In genomic region chr1:169909499-169909898, GRCh38 we compare ENCODE assay signal across 14 cellular contexts. TPM values are rescaled to one million over a fixed set of nuclear protein-coding genes. Genes with fewer than 3 reads are reported as not detected.
DNase-seq lines count a peak whose midpoint lies in the region; ATAC-seq lines count a peak whose summit lies in the region.
"Had no signal": no experiment of that assay in that cellular context is flagged by ENCODE, and none has a peak within 500 bp of the region (broad histone marks: within the 10 kb centered on the region; RNA-seq: fewer than 3 reads in every experiment).

No MANE protein-coding gene starts in this region.

- no peaks in the 10 kb centered on the region for H3K36me3 Mint-ChIP-seq in CD4-positive, alpha-beta memory T cell
- H3K36me3 Mint-ChIP-seq in CD8-positive, alpha-beta memory T cell = peaks cover 0 to 8% (median 0%) of the 10 kb centered on the region in 3 donors
- no peaks in the 10 kb centered on the region for H3K36me3 Mint-ChIP-seq in activated T-helper 1 cell treated with anti-CD3 and anti-CD28 coated beads, Interleukin-12 subunit alpha, Interleukin-12 subunit beta, Interleukin-2, Interleukin-4 antibody, amounts not matched to agents 30 ng/mL and 10 ng/mL and 1 ng/mL, durations not matched to agents 14 hours and 24 hours and 36 hours (ENCODE audit: low read depth)
- H3K36me3 Mint-ChIP-seq in effector memory CD8-positive, alpha-beta T cell (ENCODE audit: insufficient read depth) = no peaks in the 10 kb centered on the region

- CTCF ChIA-PET in CD4-positive, alpha-beta memory T cell (lab: Charles Lee; ENCODE audit: partially characterized antibody) = interaction anchor here (1.1 to 1.5 kb wide), 2 partner anchors 16 to 19 kb away, joined by 4 read pairs; partner anchors contain the start of gene SCYL3
- CTCF ChIA-PET in CD8-positive, alpha-beta memory T cell (lab: Charles Lee) = no interaction called here

- intact Hi-C loops in CD4-positive, alpha-beta memory T cell (cut with micrococcal nuclease) = loop anchor here (2.0 kb wide), 1 partner anchor 19 kb away; no protein-coding TSS in a partner anchor
- intact Hi-C loops in activated T-helper 1 cell treated with anti-CD3 and anti-CD28 coated beads, Interleukin-12 subunit alpha, Interleukin-12 subunit beta, Interleukin-2, Interleukin-4 antibody, amounts not matched to agents 30 ng/mL and 10 ng/mL and 1 ng/mL, durations not matched to agents 14 hours and 24 hours and 36 hours (cut with micrococcal nuclease) = no loop called here

- peaks cover 0 to 5% (median 2%) of the 10 kb centered on the region in 8 donors for H3K9me3 Mint-ChIP-seq in CD4-positive, alpha-beta memory T cell
- peaks cover 0 to 6% (median 4%) of the 10 kb centered on the region in 5 donors for H3K9me3 Mint-ChIP-seq in CD8-positive, alpha-beta memory T cell
- peaks cover 8% of the 10 kb centered on the region for H3K9me3 Mint-ChIP-seq in activated T-helper 1 cell treated with anti-CD3 and anti-CD28 coated beads, Interleukin-12 subunit alpha, Interleukin-12 subunit beta, Interleukin-2, Interleukin-4 antibody, amounts not matched to agents 30 ng/mL and 10 ng/mL and 1 ng/mL, durations not matched to agents 14 hours and 24 hours and 36 hours
- no peaks in the 10 kb centered on the region for H3K9me3 Mint-ChIP-seq in effector memory CD8-positive, alpha-beta T cell

- peak; percentile 38 for ATAC-seq in effector memory CD8-positive, alpha-beta T cell (replicated peaks)
- ATAC-seq: A549 had no signal

- no peak overlapping the region for H3K4me3 ChIP-seq in CD4-positive, alpha-beta memory T cell (ENCODE audit: low read length in 2 of 2)
- H3K4me3 ChIP-seq in CD8-positive, alpha-beta memory T cell (ENCODE audit: low read length) = no peak overlapping the region
- H3K4me3 ChIP-seq: A549, HAP-1 had no signal

- H3K27ac ChIP-seq in CD4-positive, alpha-beta memory T cell (ENCODE audit: low read depth, low read length) = peak overlapping the region; percentile 31
- no peak overlapping the region for H3K27ac ChIP-seq in CD8-positive, alpha-beta memory T cell (ENCODE audit: low read depth, low read length)
- H3K27ac ChIP-seq: A549, C4-2B had no signal

- peaks cover 7 to 24% (median 16%) of the 10 kb centered on the region in 4 donors for H3K4me1 Mint-ChIP-seq in CD4-positive, alpha-beta memory T cell
- peaks cover 14 to 27% (median 15%) of the 10 kb centered on the region in 3 donors for H3K4me1 Mint-ChIP-seq in CD8-positive, alpha-beta memory T cell
- H3K4me1 Mint-ChIP-seq in activated T-helper 1 cell treated with anti-CD3 and anti-CD28 coated beads, Interleukin-12 subunit alpha, Interleukin-12 subunit beta, Interleukin-2, Interleukin-4 antibody, amounts not matched to agents 30 ng/mL and 10 ng/mL and 1 ng/mL, durations not matched to agents 14 hours and 24 hours and 36 hours (ENCODE audit: low read depth) = peaks cover 24% of the 10 kb centered on the region
- peaks cover 4 to 7% of the 10 kb centered on the region in 2 donors for H3K4me1 Mint-ChIP-seq in effector memory CD8-positive, alpha-beta T cell (ENCODE audit: low read depth in 2 of 2)

- POLR2A ChIA-PET in CD4-positive, alpha-beta memory T cell (lab: Charles Lee; ENCODE audit: partially characterized antibody) = interaction anchor here (1.6 to 5.1 kb wide), 2 partner anchors 17 to 165 kb away, joined by 5 to 59 read pairs; partner anchors contain the start of genes KIFAP3 and SCYL3
- POLR2A ChIA-PET in CD8-positive, alpha-beta memory T cell (lab: Charles Lee) = interaction anchor here (1.6 kb wide), 1 partner anchor 16 kb away, joined by 5 read pairs; the partner anchor contains the start of gene SCYL3

- peaks cover 16% of the 10 kb centered on the region for H3K4me1 ChIP-seq in CD4-positive, alpha-beta memory T cell (ENCODE audit: insufficient read depth, low read length)
- H3K4me1 ChIP-seq in CD8-positive, alpha-beta memory T cell (ENCODE audit: insufficient read depth, low read length) = no peaks in the 10 kb centered on the region
- H3K4me1 ChIP-seq: BE2C, HAP-1 had no signal

- H3K27me3 ChIP-seq in CD4-positive, alpha-beta memory T cell (ENCODE audit: insufficient read depth, low read length) = no peaks in the 10 kb centered on the region
- H3K27me3 ChIP-seq in CD8-positive, alpha-beta memory T cell (ENCODE audit: insufficient read depth, low read length, poor library complexity, severe bottlenecking) = no peaks in the 10 kb centered on the region
- H3K27me3 ChIP-seq: BE2C had no signal

- no peaks in the 10 kb centered on the region for H3K9me3 ChIP-seq in CD4-positive, alpha-beta memory T cell (ENCODE audit: control insufficient read depth in 1 of 2, low read length in 2 of 2)
- H3K9me3 ChIP-seq in CD8-positive, alpha-beta memory T cell (ENCODE audit: low read length) = no peaks in the 10 kb centered on the region
- H3K9me3 ChIP-seq: A549, BE2C, HAP-1 had no signal

- H3K36me3 ChIP-seq in CD4-positive, alpha-beta memory T cell (ENCODE audit: insufficient read depth, low read length) = no peaks in the 10 kb centered on the region
- no peaks in the 10 kb centered on the region for H3K36me3 ChIP-seq in CD8-positive, alpha-beta memory T cell (ENCODE audit: insufficient read depth, low read length)
- H3K36me3 ChIP-seq: BE2C, HAP-1 had no signal

- H3K27ac Mint-ChIP-seq in CD4-positive, alpha-beta memory T cell = peak overlapping the region in 6 of 7 donors; percentile 5 to 94 (median 84)
- H3K27ac Mint-ChIP-seq in CD8-positive, alpha-beta memory T cell = peak overlapping the region in 7 of 8 donors; percentile 72 to 93 (median 81)
- peak overlapping the region; percentile 52 for H3K27ac Mint-ChIP-seq in activated T-helper 1 cell treated with anti-CD3 and anti-CD28 coated beads, Interleukin-12 subunit alpha, Interleukin-12 subunit beta, Interleukin-2, Interleukin-4 antibody, amounts not matched to agents 30 ng/mL and 10 ng/mL and 1 ng/mL, durations not matched to agents 14 hours and 24 hours and 36 hours
- H3K27ac Mint-ChIP-seq in effector memory CD8-positive, alpha-beta T cell = peak overlapping the region in 1 of 2 donors; percentile 91

- no peak for DNase-seq in CD4-positive, alpha-beta memory T cell
- no peak for DNase-seq in CD8-positive, alpha-beta memory T cell
- no peak for DNase-seq in activated T-helper 1 cell treated with anti-CD3 and anti-CD28 coated beads, Interleukin-12 subunit alpha, Interleukin-12 subunit beta, Interleukin-2, Interleukin-4 antibody, amounts not matched to agents 30 ng/mL and 10 ng/mL and 1 ng/mL, durations not matched to agents 14 hours and 24 hours and 36 hours (ENCODE audit: low spot score)
- no peak for DNase-seq in effector memory CD8-positive, alpha-beta T cell
- DNase-seq in COLO668 (lab: John Stamatoyannopoulos, UW; ENCODE audit: unreplicated experiment) (no peak), foreskin melanocyte (no peak), NCI-H1417 (lab: John Stamatoyannopoulos, UW) (no peak)
- DNase-seq: BE2C, Calu3, DMS 273 treated with DMSO at 0.1 percent for 48 hours, IMR-90 had no signal

- no peak overlapping the region for H3K4me3 Mint-ChIP-seq in CD4-positive, alpha-beta memory T cell
- no peak overlapping the region for H3K4me3 Mint-ChIP-seq in CD8-positive, alpha-beta memory T cell
- no peak overlapping the region for H3K4me3 Mint-ChIP-seq in activated T-helper 1 cell treated with anti-CD3 and anti-CD28 coated beads, Interleukin-12 subunit alpha, Interleukin-12 subunit beta, Interleukin-2, Interleukin-4 antibody, amounts not matched to agents 30 ng/mL and 10 ng/mL and 1 ng/mL, durations not matched to agents 14 hours and 24 hours and 36 hours
- H3K4me3 Mint-ChIP-seq in effector memory CD8-positive, alpha-beta T cell = no peak overlapping the region

- H3K27me3 Mint-ChIP-seq in CD4-positive, alpha-beta memory T cell = no peaks in the 10 kb centered on the region
- peaks cover 0 to 3% of the 10 kb centered on the region in 2 donors for H3K27me3 Mint-ChIP-seq in CD8-positive, alpha-beta memory T cell
- no peaks in the 10 kb centered on the region for H3K27me3 Mint-ChIP-seq in activated T-helper 1 cell treated with anti-CD3 and anti-CD28 coated beads, Interleukin-12 subunit alpha, Interleukin-12 subunit beta, Interleukin-2, Interleukin-4 antibody, amounts not matched to agents 30 ng/mL and 10 ng/mL and 1 ng/mL, durations not matched to agents 14 hours and 24 hours and 36 hours (ENCODE audit: insufficient read depth)
- H3K27me3 Mint-ChIP-seq in effector memory CD8-positive, alpha-beta T cell = no peaks in the 10 kb centered on the region

RNA-seq across cellular contexts. Expression of gene SCYL3, which starts 15.8 kb away (rescaled TPM):
- total RNA-seq in CD4-positive, alpha-beta memory T cell = 10 to 100 TPM; 23.5 to 24.3 TPM
- 10 to 100 TPM; 14.4 to 15.7 TPM for polyA plus RNA-seq in CD4-positive, alpha-beta memory T cell
- total RNA-seq in CD8-positive, alpha-beta memory T cell = 10 to 100 TPM; 12.7 to 13.1 TPM
- 13.5 TPM for polyA plus RNA-seq in CD8-positive, alpha-beta memory T cell
- 11.8 and 12.3 TPM in 2 replicates for total RNA-seq in activated T-helper 1 cell treated with anti-CD3 and anti-CD28 coated beads, Interleukin-12 subunit alpha, Interleukin-12 subunit beta, Interleukin-2, Interleukin-4 antibody, amounts not matched to agents 30 ng/mL and 10 ng/mL and 1 ng/mL, durations not matched to agents 14 hours and 24 hours and 36 hours
